ENCODE assay signal across 3 cellular contexts in genomic region chr3:71641669-71642068, GRCh38.
TF ChIP-seq lines count a peak whose summit lies in the region.

No MANE protein-coding gene starts in this region.

TF ChIP-seq in A549, 52 proteins besides CTCF, POLR2A, EP300 and RAD21:
- TF ChIP-seq, protein P1, sequence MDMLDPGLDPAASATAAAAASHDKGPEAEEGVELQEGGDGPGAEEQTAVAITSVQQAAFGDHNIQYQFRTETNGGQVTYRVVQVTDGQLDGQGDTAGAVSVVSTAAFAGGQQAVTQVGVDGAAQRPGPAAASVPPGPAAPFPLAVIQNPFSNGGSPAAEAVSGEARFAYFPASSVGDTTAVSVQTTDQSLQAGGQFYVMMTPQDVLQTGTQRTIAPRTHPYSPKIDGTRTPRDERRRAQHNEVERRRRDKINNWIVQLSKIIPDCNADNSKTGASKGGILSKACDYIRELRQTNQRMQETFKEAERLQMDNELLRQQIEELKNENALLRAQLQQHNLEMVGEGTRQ (IDR thresholded peaks at IDR 0.05), result peak; percentile 29; the same call in 1 of the 2 replicates
- TF ChIP-seq, protein P2, sequence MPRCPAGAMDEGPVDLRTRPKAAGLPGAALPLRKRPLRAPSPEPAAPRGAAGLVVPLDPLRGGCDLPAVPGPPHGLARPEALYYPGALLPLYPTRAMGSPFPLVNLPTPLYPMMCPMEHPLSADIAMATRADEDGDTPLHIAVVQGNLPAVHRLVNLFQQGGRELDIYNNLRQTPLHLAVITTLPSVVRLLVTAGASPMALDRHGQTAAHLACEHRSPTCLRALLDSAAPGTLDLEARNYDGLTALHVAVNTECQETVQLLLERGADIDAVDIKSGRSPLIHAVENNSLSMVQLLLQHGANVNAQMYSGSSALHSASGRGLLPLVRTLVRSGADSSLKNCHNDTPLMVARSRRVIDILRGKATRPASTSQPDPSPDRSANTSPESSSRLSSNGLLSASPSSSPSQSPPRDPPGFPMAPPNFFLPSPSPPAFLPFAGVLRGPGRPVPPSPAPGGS (IDR thresholded peaks at IDR 0.05), result no peak

TF ChIP-seq in K562, 482 proteins besides CTCF, POLR2A, EP300 and RAD21 (continues in another document):
- 0 out of 2 replicates have a peak, but pooled peaks have one; percentile 15 for TF ChIP-seq ATF7 (IDR thresholded peaks at IDR 0.05)
- peak; percentile 58 for TF ChIP-seq MAFF (IDR thresholded peaks at IDR 0.05; ENCODE audit: low read length)
- TF ChIP-seq NR2C2 (CRISPR knock-in tag; IDR thresholded peaks at IDR 0.05), result no peak
- 0 out of 2 replicates have a peak, but pooled peaks have one; percentile 24 for TF ChIP-seq NR2C2 (tag; IDR thresholded peaks at IDR 0.05)
- TF ChIP-seq RBM25 (IDR thresholded peaks at IDR 0.05; ENCODE audit: low read depth, low read length, severe bottlenecking), result peak; percentile 49
- TF ChIP-seq YY1 (IDR thresholded peaks at IDR 0.05; ENCODE audit: borderline replicate concordance in 1 of 3, control insufficient read depth in 1 of 3, extremely low read depth in 1 of 3, insufficient read depth in 3 of 3, insufficient read length in 1 of 3, insufficient replicate concordance in 2 of 3, low read depth in 1 of 3, low read length in 2 of 3), result peak in 1 of 3 experiments; percentile 24
- no peak for TF ChIP-seq CHD1 (IDR thresholded peaks at IDR 0.05; ENCODE audit: low read length)
- TF ChIP-seq, protein P3, sequence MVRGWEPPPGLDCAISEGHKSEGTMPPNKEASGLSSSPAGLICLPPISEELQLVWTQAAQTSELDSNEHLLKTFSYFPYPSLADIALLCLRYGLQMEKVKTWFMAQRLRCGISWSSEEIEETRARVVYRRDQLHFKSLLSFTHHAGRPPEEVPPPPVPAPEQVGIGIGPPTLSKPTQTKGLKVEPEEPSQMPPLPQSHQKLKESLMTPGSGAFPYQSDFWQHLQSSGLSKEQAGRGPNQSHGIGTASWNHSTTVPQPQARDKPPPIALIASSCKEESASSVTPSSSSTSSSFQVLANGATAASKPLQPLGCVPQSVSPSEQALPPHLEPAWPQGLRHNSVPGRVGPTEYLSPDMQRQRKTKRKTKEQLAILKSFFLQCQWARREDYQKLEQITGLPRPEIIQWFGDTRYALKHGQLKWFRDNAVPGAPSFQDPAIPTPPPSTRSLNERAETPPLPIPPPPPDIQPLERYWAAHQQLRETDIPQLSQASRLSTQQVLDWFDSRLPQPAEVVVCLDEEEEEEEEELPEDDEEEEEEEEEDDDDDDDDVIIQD (CRISPR knock-in tag; IDR thresholded peaks at IDR 0.05), result no peak
- TF ChIP-seq, protein P4, sequence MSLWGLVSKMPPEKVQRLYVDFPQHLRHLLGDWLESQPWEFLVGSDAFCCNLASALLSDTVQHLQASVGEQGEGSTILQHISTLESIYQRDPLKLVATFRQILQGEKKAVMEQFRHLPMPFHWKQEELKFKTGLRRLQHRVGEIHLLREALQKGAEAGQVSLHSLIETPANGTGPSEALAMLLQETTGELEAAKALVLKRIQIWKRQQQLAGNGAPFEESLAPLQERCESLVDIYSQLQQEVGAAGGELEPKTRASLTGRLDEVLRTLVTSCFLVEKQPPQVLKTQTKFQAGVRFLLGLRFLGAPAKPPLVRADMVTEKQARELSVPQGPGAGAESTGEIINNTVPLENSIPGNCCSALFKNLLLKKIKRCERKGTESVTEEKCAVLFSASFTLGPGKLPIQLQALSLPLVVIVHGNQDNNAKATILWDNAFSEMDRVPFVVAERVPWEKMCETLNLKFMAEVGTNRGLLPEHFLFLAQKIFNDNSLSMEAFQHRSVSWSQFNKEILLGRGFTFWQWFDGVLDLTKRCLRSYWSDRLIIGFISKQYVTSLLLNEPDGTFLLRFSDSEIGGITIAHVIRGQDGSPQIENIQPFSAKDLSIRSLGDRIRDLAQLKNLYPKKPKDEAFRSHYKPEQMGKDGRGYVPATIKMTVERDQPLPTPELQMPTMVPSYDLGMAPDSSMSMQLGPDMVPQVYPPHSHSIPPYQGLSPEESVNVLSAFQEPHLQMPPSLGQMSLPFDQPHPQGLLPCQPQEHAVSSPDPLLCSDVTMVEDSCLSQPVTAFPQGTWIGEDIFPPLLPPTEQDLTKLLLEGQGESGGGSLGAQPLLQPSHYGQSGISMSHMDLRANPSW (CRISPR knock-in tag; IDR thresholded peaks at IDR 0.05), result no peak
- TF ChIP-seq TRIM25 (IDR thresholded peaks at IDR 0.05; ENCODE audit: borderline replicate concordance), result no peak
- TF ChIP-seq CBX3 (IDR thresholded peaks at IDR 0.05; ENCODE audit: borderline replicate concordance in 1 of 2, low read length in 2 of 2), result peak in 1 of 2 experiments; percentile 13; a peak in 1 of 3 replicates
- peak; percentile 82 for TF ChIP-seq RAD51 (IDR thresholded peaks at IDR 0.05; ENCODE audit: borderline replicate concordance, low read depth)
- no peak for TF ChIP-seq THAP7 (CRISPR knock-in tag; IDR thresholded peaks at IDR 0.05)
- peak; percentile 62 for TF ChIP-seq JUND (IDR thresholded peaks at IDR 0.05; ENCODE audit: borderline replicate concordance, low read depth, low read length)
- peak; percentile 70; the same call in 2 of the 3 replicates for TF ChIP-seq JUND (tag; IDR thresholded peaks at IDR 0.05; ENCODE audit: borderline replicate concordance, low read depth, low read length)
- TF ChIP-seq SMC3 (conservative IDR thresholded peaks at IDR 0.05; ENCODE audit: insufficient read depth, low read depth, low read length), result no peak
- TF ChIP-seq TBP (optimal IDR thresholded peaks at IDR 0.05; ENCODE audit: low read depth, low read length), result no peak
- TF ChIP-seq MXI1 (IDR thresholded peaks at IDR 0.05; ENCODE audit: low read depth, low read length), result no peak
- no peak for TF ChIP-seq SRSF9 (IDR thresholded peaks at IDR 0.05; ENCODE audit: borderline replicate concordance, low read depth, low read length)
- peak; percentile 66 for TF ChIP-seq ZNF316 (IDR thresholded peaks at IDR 0.05)

TF ChIP-seq in SK-N-SH, 30 proteins besides CTCF, POLR2A, EP300 and RAD21:
- no peak for TF ChIP-seq EZH2phosphoT487 (IDR thresholded peaks at IDR 0.05; ENCODE audit: borderline replicate concordance, low read depth)
- no peak for TF ChIP-seq TCF12 (IDR thresholded peaks at IDR 0.05)
- TF ChIP-seq TAF1 (IDR thresholded peaks at IDR 0.05; ENCODE audit: borderline replicate concordance, low read depth, low read length), result no peak
- TF ChIP-seq GATA2 (CRISPR knock-in tag; IDR thresholded peaks at IDR 0.05), result no peak
- no peak for TF ChIP-seq RFX5 (IDR thresholded peaks at IDR 0.05; ENCODE audit: low read length)
- no peak for TF ChIP-seq SIN3A (IDR thresholded peaks at IDR 0.05; ENCODE audit: borderline replicate concordance, low read depth, low read length)
- TF ChIP-seq ELF1 (IDR thresholded peaks at IDR 0.05), result no peak
